ENCODE assay signal across 24 cellular contexts in the genomic region with DNA sequence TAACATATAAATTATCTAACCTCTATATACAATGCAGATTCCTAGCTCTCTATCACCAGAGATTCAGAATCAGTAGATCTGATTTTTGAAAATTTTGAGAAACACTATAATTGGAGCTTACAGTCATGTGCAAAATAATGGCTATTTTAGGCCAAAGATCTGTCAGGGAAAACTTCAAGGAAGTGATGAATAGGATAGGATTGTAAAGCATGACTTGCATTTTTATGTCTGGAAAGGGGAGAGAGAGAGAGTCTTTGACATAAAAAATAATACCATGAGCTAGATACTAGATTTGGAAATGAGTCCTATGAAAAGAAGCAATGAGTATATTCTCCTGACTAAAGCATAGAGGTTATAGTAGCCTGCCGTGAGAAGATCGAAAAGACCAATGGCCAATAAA.
DNase-seq lines count a peak whose midpoint lies in the region; FAIRE-seq and TF ChIP-seq lines count a peak whose summit lies in the region.
"Had no signal": no experiment of that assay in that cellular context is flagged by ENCODE, and none has a peak within 500 bp of the region (broad histone marks: within the 10 kb centered on the region; RNA-seq: fewer than 3 reads in every experiment).

No MANE protein-coding gene starts in this region.

- intact Hi-C loops in esophagus squamous epithelium (cut with DNase I), result no loop called here

- no peaks in the 10 kb centered on the region for H3K9me3 ChIP-seq in mesodermal cell (ENCODE audit: control insufficient read depth, low read length)
- no peaks in the 10 kb centered on the region for H3K9me3 ChIP-seq in esophagus squamous epithelium
- H3K9me3 ChIP-seq: neutrophil, stomach had no signal

- no peak for TF ChIP-seq POLR2A in esophagus squamous epithelium (IDR thresholded peaks at IDR 0.05)
- no peak for TF ChIP-seq POLR2A in GM12892 (IDR thresholded peaks at IDR 0.05; ENCODE audit: low read depth, low read length)

- WGBS in mesodermal cell (ENCODE audit: insufficient coverage in 2 of 2), 2 experiments, result 100% methylated on average over 2 of the region's 2 CpGs
- 82 to 90% methylated on average over 2 of the region's 2 CpGs for WGBS in esophagus squamous epithelium, 2 donors

- H3K27ac ChIP-seq in mesodermal cell (ENCODE audit: low read depth, low read length, severe bottlenecking) (peak overlapping the region; percentile 24), esophagus squamous epithelium (no peak overlapping the region)
- H3K27ac ChIP-seq: C4-2B, epithelial cell of prostate, neutrophil, stomach had no signal

- no peak for TF ChIP-seq CTCF in choroid plexus epithelial cell (conservative IDR thresholded peaks at IDR 0.05; ENCODE audit: low read depth, low read length)
- no peak for TF ChIP-seq CTCF in esophagus squamous epithelium (IDR thresholded peaks at IDR 0.05)

- H3K4me1 ChIP-seq in mesodermal cell (ENCODE audit: control insufficient read depth, insufficient read depth, low read length, poor library complexity, severe bottlenecking) (peaks cover 10% of the 10 kb centered on the region), esophagus squamous epithelium (no peaks in the 10 kb centered on the region)
- H3K4me1 ChIP-seq: stomach had no signal

- no peaks in the 10 kb centered on the region for H3K27me3 ChIP-seq in esophagus squamous epithelium
- H3K27me3 ChIP-seq: neutrophil, stomach had no signal

- H3K4me3 ChIP-seq in choroid plexus epithelial cell (ENCODE audit: low read depth, low read length) (no peak overlapping the region), mesodermal cell (ENCODE audit: extremely low read depth, insufficient read depth, low read length, poor library complexity, severe bottlenecking) (no peak overlapping the region), esophagus squamous epithelium (no peak overlapping the region)
- H3K4me3 ChIP-seq: GM12878, stomach had no signal

- DNase-seq in COLO829 (ENCODE audit: low spot score), result peak; percentile 31
- DNase-seq in LHCN-M2 (ENCODE audit: low read depth), result peak; percentile 44
- DNase-seq in choroid plexus epithelial cell (ENCODE audit: low read depth), result peak; percentile 16
- DNase-seq in NCI-H526 (lab: John Stamatoyannopoulos, UW), result no peak
- no peak for DNase-seq in esophagus squamous epithelium (lab: John Stamatoyannopoulos, UW)
- no peak for DNase-seq in NCI-H2196 (lab: John Stamatoyannopoulos, UW; ENCODE audit: unreplicated experiment)
- no peak for DNase-seq in GM12892 (ENCODE audit: insufficient read length)
- DNase-seq: activated CD4-positive, alpha-beta T cell treated with anti-CD3 and anti-CD28 coated beads for 36 hours; activated naive CD4-positive, alpha-beta T cell; activated T-cell treated with anti-CD3 and anti-CD28 coated beads, Interleukin-2, amount 50 U/mL, for 4 hours; amniotic stem cell; central memory CD4-positive, alpha-beta T cell; NCI-H1092 treated with DMSO at 0.1 percent for 48 hours; NCI-H1930; NCI-H345; PC-3; SIG-M5; stimulated activated CD4-positive, alpha-beta T cell treated with anti-CD3 and anti-CD28 coated beads, Interleukin-12 subunit alpha, Interleukin-12 subunit beta, amount 100 ng/mL, for 4 hours; stomach had no signal

- no peak for FAIRE-seq in GM12892 (lab: Jason Lieb, UNC)
- FAIRE-seq: GM12878 had no signal

- no peaks in the 10 kb centered on the region for H3K36me3 ChIP-seq in mesodermal cell (ENCODE audit: control insufficient read depth, insufficient read depth, low read length)
- H3K36me3 ChIP-seq in esophagus squamous epithelium, result no peaks in the 10 kb centered on the region
- H3K36me3 ChIP-seq: neutrophil, stomach had no signal

Comparison
In these comparisons a context has a peak if more than half of its experiments do, and no peak if none do; other contexts are left out.
1. DNase-seq: peak in COLO829 (single experiment), LHCN-M2 (single experiment) and choroid plexus epithelial cell (single experiment); none in NCI-H526 (0 of 2), esophagus squamous epithelium (single experiment), NCI-H2196 (single experiment) and GM12892 (single experiment).